13 cellular contexts compared by ENCODE assay signal in the genomic region with DNA sequence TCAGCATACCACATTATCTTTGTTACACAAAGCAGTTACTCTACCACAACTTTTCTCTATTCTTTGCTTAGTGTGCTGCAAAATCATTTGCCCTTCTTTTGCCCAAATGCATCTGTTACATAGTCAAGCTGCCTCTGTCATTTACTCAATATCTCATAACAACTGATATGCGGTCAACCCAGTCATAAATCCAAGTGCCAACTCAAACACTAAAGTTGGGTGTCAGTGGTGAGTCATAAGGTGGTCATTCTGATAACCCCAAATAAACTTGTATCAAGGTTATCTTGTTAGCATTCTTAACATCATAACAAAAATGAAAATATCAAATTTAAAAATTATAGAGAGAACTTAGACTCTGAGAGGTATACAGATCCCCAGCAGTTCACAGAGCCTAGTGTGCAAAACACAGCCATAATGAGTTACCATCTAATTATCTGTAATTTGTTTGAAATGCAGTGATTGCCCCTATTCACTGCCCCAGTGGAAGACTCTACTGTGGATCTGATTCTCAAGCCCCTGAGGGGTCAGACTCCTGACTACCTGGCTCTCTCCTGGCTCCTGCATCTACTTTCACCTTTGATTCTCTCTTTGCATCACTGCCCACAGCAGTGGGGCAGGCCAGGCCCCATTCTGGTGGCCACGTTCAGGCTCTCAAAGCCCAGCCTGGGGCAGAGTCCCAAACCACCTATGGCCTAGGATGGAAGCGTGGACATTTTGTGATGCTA. TPM values are rescaled to one million over a fixed set of nuclear protein-coding genes. Genes with fewer than 3 reads are reported as not detected.
DNase-seq lines count a peak whose midpoint lies in the region; ATAC-seq, FAIRE-seq and TF ChIP-seq lines count a peak whose summit lies in the region.
"Had no signal": no experiment of that assay in that cellular context is flagged by ENCODE, and none has a peak within 500 bp of the region (broad histone marks: within the 10 kb centered on the region; RNA-seq: fewer than 3 reads in every experiment).

No MANE protein-coding gene starts in this region.

- TF ChIP-seq CTCF in 22Rv1 (IDR thresholded peaks at IDR 0.05), result no peak
- TF ChIP-seq CTCF in HEK293 (tag by site-specific recombination; IDR thresholded peaks at IDR 0.05), result no peak
- TF ChIP-seq CTCF in VCaP (conservative IDR thresholded peaks at IDR 0.05), result no peak
- TF ChIP-seq CTCF in HepG2 (CRISPR knock-in tag; IDR thresholded peaks at IDR 0.05), result no peak
- no peak for TF ChIP-seq CTCF in upper lobe of left lung (IDR thresholded peaks at IDR 0.05)
- TF ChIP-seq CTCF in A673 (conservative IDR thresholded peaks at IDR 0.05; ENCODE audit: low read depth, low read length), result no peak

- H3K9ac ChIP-seq in HepG2 (ENCODE audit: insufficient read depth, low read depth, low read length), result peak overlapping the region; percentile 70
- H3K9ac ChIP-seq: BLaER1, neural progenitor cell had no signal

- CTCF ChIA-PET in HEK293 (lab: Yijun Ruan, JAX), result interaction anchor here (0.7 kb wide), 1 partner anchor 253 kb away, joined by 3 read pairs; no protein-coding TSS in a partner anchor
- CTCF ChIA-PET in HepG2 (lab: Yijun Ruan, JAX; ENCODE audit: low intra/inter-chr PET ratio, low total read pairs), result no interaction called here
- CTCF ChIA-PET in A673 (lab: Charles Lee), result no interaction called here

- BruUV-seq in HepG2 (replicated peaks; lab: Mats Ljungman, UMichigan) (no TSS peak), A673 (replicated peaks; lab: Mats Ljungman, UMichigan) (no TSS peak)

- POLR2A ChIA-PET in HEK293 (lab: Yijun Ruan, JAX), result no interaction called here
- POLR2A ChIA-PET in HepG2 (lab: Yijun Ruan, JAX), result no interaction called here
- POLR2A ChIA-PET in A673 (lab: Charles Lee; ENCODE audit: low non-redundant PET), result no interaction called here

- intact Hi-C loops in HepG2 (cut with micrococcal nuclease; ENCODE audit: unreplicated experiment), result no loop called here
- intact Hi-C loops in A673 (cut with micrococcal nuclease; ENCODE audit: unreplicated experiment), result no loop called here

- H3K36me3 ChIP-seq in HEK293 (ENCODE audit: control insufficient read depth in 2 of 2, insufficient read depth in 1 of 2, low read length in 2 of 2) (no peaks in the 10 kb centered on the region), HepG2 (replicated peaks in 1 of 2; ENCODE audit: control insufficient read depth in 1 of 2, insufficient read depth in 2 of 2, low read length in 2 of 2) (no peaks in the 10 kb centered on the region), upper lobe of left lung (no peaks in the 10 kb centered on the region), A673 (ENCODE audit: insufficient read depth, low read length, poor library complexity, severe bottlenecking) (no peaks in the 10 kb centered on the region)
- H3K36me3 ChIP-seq: BLaER1, neural progenitor cell had no signal

- TF ChIP-seq POLR2A in HepG2 (IDR thresholded peaks at IDR 0.05; ENCODE audit: insufficient read depth in 1 of 2, low read depth in 2 of 2, low read length in 2 of 2) (no peak), upper lobe of left lung (IDR thresholded peaks at IDR 0.05) (no peak)

- H3K27me3 ChIP-seq in HepG2 (ENCODE audit: control insufficient read depth in 1 of 2, insufficient read depth in 2 of 2, low read length in 2 of 2) (no peaks in the 10 kb centered on the region), upper lobe of left lung (no peaks in the 10 kb centered on the region), A673 (replicated peaks; ENCODE audit: insufficient read depth, low read depth, low read length, poor library complexity) (no peaks in the 10 kb centered on the region)
- H3K27me3 ChIP-seq: BLaER1, neural progenitor cell had no signal

- 0 out of 2 replicates have a peak overlapping the region, but pooled peaks have one; percentile 23 for H3K4me2 ChIP-seq in HepG2 (ENCODE audit: low read depth, low read length)
- H3K4me2 ChIP-seq: BLaER1, neural progenitor cell had no signal

- no peak overlapping the region for H3K4me3 ChIP-seq in HEK293 (ENCODE audit: low read depth, low read length)
- H3K4me3 ChIP-seq in HepG2 (replicated peaks in 1 of 3; ENCODE audit: insufficient read depth in 1 of 3, low read depth in 2 of 3, low read length in 3 of 3), result no peak overlapping the region
- H3K4me3 ChIP-seq in upper lobe of left lung, result no peak overlapping the region
- H3K4me3 ChIP-seq in A673 (ENCODE audit: low read depth, low read length, poor library complexity, severe bottlenecking), result no peak overlapping the region
- H3K4me3 ChIP-seq: BLaER1, neural progenitor cell had no signal

- no peak for FAIRE-seq in HepG2 (lab: Jason Lieb, UNC)
- FAIRE-seq: GM12892 had no signal

- ATAC-seq in HepG2 (peak; percentile 21), upper lobe of left lung (ENCODE audit: low FRiP score in 2 of 2) (no peak)

- in situ Hi-C loops in HepG2 (cut with HindIII; ENCODE audit: extremely low pct_ligation_motif_present, low pct_unique_long_range_greater_than_20kb), result no loop called here

- TF ChIP-seq EP300 in HepG2 (IDR thresholded peaks at IDR 0.05; ENCODE audit: low read depth in 2 of 2, low read length in 2 of 2), result no peak
- TF ChIP-seq EP300 in HepG2 (CRISPR knock-in tag; IDR thresholded peaks at IDR 0.05; ENCODE audit: borderline replicate concordance), result no peak
- peak in 1 of 4 donors; percentile 25 for TF ChIP-seq EP300 in upper lobe of left lung (IDR thresholded peaks at IDR 0.05)

- DNase-seq in HepG2 (ENCODE audit: low spot score) (no peak), NCI-H2107 treated with DMSO at 0.1 percent for 48 hours (lab: John Stamatoyannopoulos, UW; ENCODE audit: unreplicated experiment) (no peak), midbrain (lab: John Stamatoyannopoulos, UW) (no peak), upper lobe of left lung (no peak), A673 (ENCODE audit: low spot score) (no peak)
- DNase-seq: activated effector memory CD4-positive, alpha-beta T cell treated with Interleukin-2 at 50 U/mL for 16 hours; NCI-H1048 had no signal

- WGBS in HepG2 (ENCODE audit: low lambda C conversion rate), result 97% methylated on average over 3 of the region's 3 CpGs
- 80 to 82% methylated on average over 3 of the region's 3 CpGs for WGBS in upper lobe of left lung, 2 donors

- no peaks in the 10 kb centered on the region for H3K9me3 ChIP-seq in HEK293 (ENCODE audit: control insufficient read depth, insufficient read depth, low read depth, low read length)
- no peaks in the 10 kb centered on the region for H3K9me3 ChIP-seq in HepG2 (ENCODE audit: low read length)
- H3K9me3 ChIP-seq in upper lobe of left lung, result no peaks in the 10 kb centered on the region
- H3K9me3 ChIP-seq in A673 (ENCODE audit: low read depth, low read length, poor library complexity, severe bottlenecking), result no peaks in the 10 kb centered on the region
- H3K9me3 ChIP-seq: BLaER1 had no signal

- H3K4me1 ChIP-seq in HEK293 (ENCODE audit: control insufficient read depth, insufficient read depth, low read length), result peaks cover 15% of the 10 kb centered on the region
- H3K4me1 ChIP-seq in HepG2 (ENCODE audit: insufficient read depth, low read length), result peaks cover 73% of the 10 kb centered on the region
- H3K4me1 ChIP-seq in upper lobe of left lung, result peaks cover 22 to 34% (median 25%) of the 10 kb centered on the region in 4 donors
- H3K4me1 ChIP-seq in A673 (ENCODE audit: insufficient read depth, low read length, poor library complexity, severe bottlenecking), result no peaks in the 10 kb centered on the region
- H3K4me1 ChIP-seq: BLaER1, neural progenitor cell had no signal

- H3K79me2 ChIP-seq in HepG2 (ENCODE audit: insufficient read depth, low read length), result peaks cover 67% of the 10 kb centered on the region

- no peak for TF ChIP-seq RAD21 in HepG2 (CRISPR knock-in tag; IDR thresholded peaks at IDR 0.05)

- no peak overlapping the region for H2AFZ ChIP-seq in HepG2 (ENCODE audit: low read length)
- H2AFZ ChIP-seq: neural progenitor cell had no signal

- H4K20me1 ChIP-seq in HepG2 (ENCODE audit: insufficient read depth, low read length), result no peaks in the 10 kb centered on the region
- H4K20me1 ChIP-seq: BLaER1 had no signal

- H3K27ac ChIP-seq in 22Rv1 (peak overlapping the region; percentile 50), HEK293 (ENCODE audit: extremely low read depth, low read depth, low read length) (no peak overlapping the region; the same call in 1 of the 2 replicates), VCaP (peak overlapping the region; percentile 83), HepG2 (ENCODE audit: extremely low read length, insufficient read depth, low read length) (peak overlapping the region; percentile 94), upper lobe of left lung (peak overlapping the region in 2 of 4 donors; percentile 6 to 36), A673 (ENCODE audit: low read depth, low read length, poor library complexity, severe bottlenecking) (no peak overlapping the region)
- H3K27ac ChIP-seq: BLaER1, neural progenitor cell had no signal

RNA-seq across cellular contexts. Expression of gene TBC1D9, which starts 29.2 kb away (rescaled TPM):
- total RNA-seq in HepG2 (2016; rRNA removed; fragmentation: Illumina TruSeq; extraction: Trizol) (12.2 TPM in 2 replicates), upper lobe of left lung (10 to 100 TPM; 33.7 to 41.9 (median 38.1) TPM), A673 (2021) (20.6 and 22.4 TPM in 2 replicates)
- 1.5 and 2.6 TPM in 2 replicates for total RNA-seq in HepG2 (2016; cell fraction: cytosol; rRNA removed; fragmentation: Illumina TruSeq; extraction: Trizol; ENCODE audit: low read depth)
- 10.4 and 11.6 TPM in 2 replicates for total RNA-seq in HepG2 (2016; cell fraction: insoluble cytoplasmic fraction; rRNA removed; fragmentation: Illumina TruSeq; extraction: Trizol)
- 4.6 and 4.8 TPM in 2 replicates for total RNA-seq in HepG2 (2016; cell fraction: membrane; rRNA removed; fragmentation: Illumina TruSeq; extraction: Trizol)
- total RNA-seq in HepG2 (2016; cell fraction: nucleus; rRNA removed; fragmentation: Illumina TruSeq; extraction: Trizol), result 17.1 and 20.0 TPM in 2 replicates
- polyA plus RNA-seq in HepG2 (2011; rRNA removed), result 9.6 and 11.9 TPM in 2 replicates
- polyA plus RNA-seq in HepG2 (2011; cell fraction: cytosol; rRNA removed), result 7.0 and 8.0 TPM in 2 replicates
- polyA plus RNA-seq in HepG2 (2011; cell fraction: nucleus; rRNA removed), result 11.8 and 12.8 TPM in 2 replicates
- 7.3 and 8.1 TPM in 2 replicates for polyA plus RNA-seq in HepG2 (2012)
- 0.26 and 0.42 TPM in 2 replicates for polyA plus RNA-seq in HepG2 (2016; cell fraction: cytosol; fragmentation: Illumina TruSeq; extraction: Trizol; ENCODE audit: low read depth)
- 7.8 and 8.5 TPM in 2 replicates for polyA plus RNA-seq in HepG2 (2016; cell fraction: insoluble cytoplasmic fraction; fragmentation: Illumina TruSeq; extraction: Trizol; ENCODE audit: low read depth)
- 1.4 and 1.7 TPM in 2 replicates for polyA plus RNA-seq in HepG2 (2016; cell fraction: membrane; fragmentation: Illumina TruSeq; extraction: Trizol; ENCODE audit: low read depth)
- polyA plus RNA-seq in HepG2 (2016; cell fraction: nucleus; fragmentation: Illumina TruSeq; extraction: Trizol; ENCODE audit: insufficient read depth, low read depth), result 11.3 and 12.2 TPM in 2 replicates
- polyA minus RNA-seq in HepG2 (2011; rRNA and poly(A)+ RNA removed; ENCODE audit: low replicate concordance), result 11.6 and 31.0 TPM in 2 replicates
- polyA minus RNA-seq in HepG2 (2011; cell fraction: cytosol; rRNA and poly(A)+ RNA removed), result 13.0 and 13.1 TPM in 2 replicates
- 57.6 and 63.4 TPM in 2 replicates for polyA minus RNA-seq in HepG2 (2011; cell fraction: nucleus; rRNA and poly(A)+ RNA removed)

Comparison
In these comparisons a context has a peak if more than half of its experiments do, and no peak if none do; other contexts are left out.
1. H3K27ac ChIP-seq: peak in 22Rv1 (single experiment), VCaP (single experiment) and HepG2 (single experiment); none in HEK293 (single experiment) and A673 (single experiment).